ENCODE assay signal across 1 cellular context in genomic region chr17:45902892-45903346, GRCh38.
A peak's percentile ranks its signal among the peaks of the same experiment; 100 is the strongest.
TF ChIP-seq lines count a peak whose summit lies in the region.

No MANE protein-coding gene starts in this region.

TF ChIP-seq in K562, 482 proteins besides CTCF, POLR2A, EP300 and RAD21 (continued from another document):
- no peak for TF ChIP-seq MGA (IDR thresholded peaks at IDR 0.05)
- peak in 1 of 2 experiments; percentile 59; a peak in 1 of 4 replicates for TF ChIP-seq RCOR1 (IDR thresholded peaks at IDR 0.05; ENCODE audit: borderline replicate concordance in 1 of 2, low read depth in 2 of 2, low read length in 2 of 2)
- 0 out of 2 replicates have a peak, but pooled peaks have one; percentile 30 for TF ChIP-seq NBN (IDR thresholded peaks at IDR 0.05; ENCODE audit: low read depth)
- no peak for TF ChIP-seq NRF1 (conservative IDR thresholded peaks at IDR 0.05 in 1 of 2, IDR thresholded peaks at IDR 0.05 in 1 of 2)
- TF ChIP-seq, protein P1, sequence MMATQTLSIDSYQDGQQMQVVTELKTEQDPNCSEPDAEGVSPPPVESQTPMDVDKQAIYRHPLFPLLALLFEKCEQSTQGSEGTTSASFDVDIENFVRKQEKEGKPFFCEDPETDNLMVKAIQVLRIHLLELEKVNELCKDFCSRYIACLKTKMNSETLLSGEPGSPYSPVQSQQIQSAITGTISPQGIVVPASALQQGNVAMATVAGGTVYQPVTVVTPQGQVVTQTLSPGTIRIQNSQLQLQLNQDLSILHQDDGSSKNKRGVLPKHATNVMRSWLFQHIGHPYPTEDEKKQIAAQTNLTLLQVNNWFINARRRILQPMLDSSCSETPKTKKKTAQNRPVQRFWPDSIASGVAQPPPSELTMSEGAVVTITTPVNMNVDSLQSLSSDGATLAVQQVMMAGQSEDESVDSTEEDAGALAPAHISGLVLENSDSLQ (IDR thresholded peaks at IDR 0.05) = peak; percentile 68
- TF ChIP-seq, protein P2, sequence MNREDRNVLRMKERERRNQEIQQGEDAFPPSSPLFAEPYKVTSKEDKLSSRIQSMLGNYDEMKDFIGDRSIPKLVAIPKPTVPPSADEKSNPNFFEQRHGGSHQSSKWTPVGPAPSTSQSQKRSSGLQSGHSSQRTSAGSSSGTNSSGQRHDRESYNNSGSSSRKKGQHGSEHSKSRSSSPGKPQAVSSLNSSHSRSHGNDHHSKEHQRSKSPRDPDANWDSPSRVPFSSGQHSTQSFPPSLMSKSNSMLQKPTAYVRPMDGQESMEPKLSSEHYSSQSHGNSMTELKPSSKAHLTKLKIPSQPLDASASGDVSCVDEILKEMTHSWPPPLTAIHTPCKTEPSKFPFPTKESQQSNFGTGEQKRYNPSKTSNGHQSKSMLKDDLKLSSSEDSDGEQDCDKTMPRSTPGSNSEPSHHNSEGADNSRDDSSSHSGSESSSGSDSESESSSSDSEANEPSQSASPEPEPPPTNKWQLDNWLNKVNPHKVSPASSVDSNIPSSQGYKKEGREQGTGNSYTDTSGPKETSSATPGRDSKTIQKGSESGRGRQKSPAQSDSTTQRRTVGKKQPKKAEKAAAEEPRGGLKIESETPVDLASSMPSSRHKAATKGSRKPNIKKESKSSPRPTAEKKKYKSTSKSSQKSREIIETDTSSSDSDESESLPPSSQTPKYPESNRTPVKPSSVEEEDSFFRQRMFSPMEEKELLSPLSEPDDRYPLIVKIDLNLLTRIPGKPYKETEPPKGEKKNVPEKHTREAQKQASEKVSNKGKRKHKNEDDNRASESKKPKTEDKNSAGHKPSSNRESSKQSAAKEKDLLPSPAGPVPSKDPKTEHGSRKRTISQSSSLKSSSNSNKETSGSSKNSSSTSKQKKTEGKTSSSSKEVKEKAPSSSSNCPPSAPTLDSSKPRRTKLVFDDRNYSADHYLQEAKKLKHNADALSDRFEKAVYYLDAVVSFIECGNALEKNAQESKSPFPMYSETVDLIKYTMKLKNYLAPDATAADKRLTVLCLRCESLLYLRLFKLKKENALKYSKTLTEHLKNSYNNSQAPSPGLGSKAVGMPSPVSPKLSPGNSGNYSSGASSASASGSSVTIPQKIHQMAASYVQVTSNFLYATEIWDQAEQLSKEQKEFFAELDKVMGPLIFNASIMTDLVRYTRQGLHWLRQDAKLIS (CRISPR knock-in tag; IDR thresholded peaks at IDR 0.05) = no peak
- no peak for TF ChIP-seq CREB5 (CRISPR knock-in tag; IDR thresholded peaks at IDR 0.05)
- 0 out of 2 replicates have a peak, but pooled peaks have one; percentile 41 for TF ChIP-seq SMARCE1 (IDR thresholded peaks at IDR 0.05)
- no peak for TF ChIP-seq ESRRA (IDR thresholded peaks at IDR 0.05; ENCODE audit: borderline replicate concordance, low read depth)
- TF ChIP-seq KDM2B (CRISPR knock-in tag; IDR thresholded peaks at IDR 0.05) = no peak
- TF ChIP-seq, protein P3, sequence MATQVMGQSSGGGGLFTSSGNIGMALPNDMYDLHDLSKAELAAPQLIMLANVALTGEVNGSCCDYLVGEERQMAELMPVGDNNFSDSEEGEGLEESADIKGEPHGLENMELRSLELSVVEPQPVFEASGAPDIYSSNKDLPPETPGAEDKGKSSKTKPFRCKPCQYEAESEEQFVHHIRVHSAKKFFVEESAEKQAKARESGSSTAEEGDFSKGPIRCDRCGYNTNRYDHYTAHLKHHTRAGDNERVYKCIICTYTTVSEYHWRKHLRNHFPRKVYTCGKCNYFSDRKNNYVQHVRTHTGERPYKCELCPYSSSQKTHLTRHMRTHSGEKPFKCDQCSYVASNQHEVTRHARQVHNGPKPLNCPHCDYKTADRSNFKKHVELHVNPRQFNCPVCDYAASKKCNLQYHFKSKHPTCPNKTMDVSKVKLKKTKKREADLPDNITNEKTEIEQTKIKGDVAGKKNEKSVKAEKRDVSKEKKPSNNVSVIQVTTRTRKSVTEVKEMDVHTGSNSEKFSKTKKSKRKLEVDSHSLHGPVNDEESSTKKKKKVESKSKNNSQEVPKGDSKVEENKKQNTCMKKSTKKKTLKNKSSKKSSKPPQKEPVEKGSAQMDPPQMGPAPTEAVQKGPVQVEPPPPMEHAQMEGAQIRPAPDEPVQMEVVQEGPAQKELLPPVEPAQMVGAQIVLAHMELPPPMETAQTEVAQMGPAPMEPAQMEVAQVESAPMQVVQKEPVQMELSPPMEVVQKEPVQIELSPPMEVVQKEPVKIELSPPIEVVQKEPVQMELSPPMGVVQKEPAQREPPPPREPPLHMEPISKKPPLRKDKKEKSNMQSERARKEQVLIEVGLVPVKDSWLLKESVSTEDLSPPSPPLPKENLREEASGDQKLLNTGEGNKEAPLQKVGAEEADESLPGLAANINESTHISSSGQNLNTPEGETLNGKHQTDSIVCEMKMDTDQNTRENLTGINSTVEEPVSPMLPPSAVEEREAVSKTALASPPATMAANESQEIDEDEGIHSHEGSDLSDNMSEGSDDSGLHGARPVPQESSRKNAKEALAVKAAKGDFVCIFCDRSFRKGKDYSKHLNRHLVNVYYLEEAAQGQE (CRISPR knock-in tag; IDR thresholded peaks at IDR 0.05; ENCODE audit: low read depth) = peak; percentile 45; the same call in 1 of the 2 replicates
- TF ChIP-seq, protein P4, sequence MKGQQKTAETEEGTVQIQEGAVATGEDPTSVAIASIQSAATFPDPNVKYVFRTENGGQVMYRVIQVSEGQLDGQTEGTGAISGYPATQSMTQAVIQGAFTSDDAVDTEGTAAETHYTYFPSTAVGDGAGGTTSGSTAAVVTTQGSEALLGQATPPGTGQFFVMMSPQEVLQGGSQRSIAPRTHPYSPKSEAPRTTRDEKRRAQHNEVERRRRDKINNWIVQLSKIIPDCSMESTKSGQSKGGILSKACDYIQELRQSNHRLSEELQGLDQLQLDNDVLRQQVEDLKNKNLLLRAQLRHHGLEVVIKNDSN (CRISPR knock-in tag; IDR thresholded peaks at IDR 0.05) = no peak
- no peak for TF ChIP-seq ZNF274 (IDR thresholded peaks at IDR 0.05; ENCODE audit: borderline replicate concordance, low read depth, low read length)
- no peak for TF ChIP-seq DACH1 (IDR thresholded peaks at IDR 0.05; ENCODE audit: partially characterized antibody)
- TF ChIP-seq TSHZ1 (CRISPR knock-in tag; IDR thresholded peaks at IDR 0.05) = no peak
- TF ChIP-seq STAG1 (CRISPR knock-in tag; IDR thresholded peaks at IDR 0.05; ENCODE audit: borderline replicate concordance) = no peak
- peak; percentile 91 for TF ChIP-seq GATA2 (CRISPR knock-in tag; IDR thresholded peaks at IDR 0.05)
- peak; percentile 55; the same call in 1 of the 2 replicates for TF ChIP-seq SMAD4 (CRISPR knock-in tag; conservative IDR thresholded peaks at IDR 0.05)
- TF ChIP-seq CXXC5 (CRISPR knock-in tag; IDR thresholded peaks at IDR 0.05) = peak; percentile 21; the same call in 1 of the 2 replicates
- peak; percentile 79 for TF ChIP-seq ARID1B (IDR thresholded peaks at IDR 0.05)
- TF ChIP-seq ADNP (tag; IDR thresholded peaks at IDR 0.05) = no peak
- peak; percentile 59; the same call in 1 of the 2 replicates for TF ChIP-seq CTBP1 (IDR thresholded peaks at IDR 0.05; ENCODE audit: borderline replicate concordance)
- no peak for TF ChIP-seq ZNF3 (CRISPR knock-in tag; IDR thresholded peaks at IDR 0.05)
- peak; percentile 62 for TF ChIP-seq SMARCA4 (IDR thresholded peaks at IDR 0.05)
- TF ChIP-seq STAT5A (IDR thresholded peaks at IDR 0.05; ENCODE audit: borderline replicate concordance, low read length) = peak; percentile 21; the same call in 1 of the 2 replicates
- peak; percentile 50 for TF ChIP-seq TAL1 (IDR thresholded peaks at IDR 0.05)
- peak; percentile 41; the same call in 1 of the 2 replicates for TF ChIP-seq CBFA2T2 (conservative IDR thresholded peaks at IDR 0.05)
- TF ChIP-seq ZNF263 (CRISPR knock-in tag; IDR thresholded peaks at IDR 0.05; ENCODE audit: borderline replicate concordance) = peak; percentile 78; the same call in 1 of the 2 replicates
TF ChIP-seq in K562: peak in this region for 31.
